In the genomic region with DNA sequence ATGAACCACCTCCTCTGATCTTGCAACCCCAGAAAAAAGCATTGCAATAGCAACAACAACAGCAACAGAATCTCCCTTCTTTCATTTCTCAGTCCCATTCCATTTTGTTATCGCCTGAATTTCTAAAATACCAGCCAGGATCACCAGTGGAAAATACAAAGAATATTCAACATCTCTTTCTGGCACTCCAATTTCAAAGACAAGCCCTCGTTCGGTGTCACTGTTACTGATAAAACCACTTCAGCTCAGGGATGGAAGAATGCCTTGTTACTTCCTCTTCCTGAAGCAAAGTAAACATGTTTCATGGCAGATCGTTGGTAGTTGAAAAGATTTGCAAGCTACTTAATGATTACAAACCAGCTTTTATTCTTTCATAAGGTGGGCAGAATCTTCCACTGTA, we compare ENCODE assay signal across 26 cellular contexts.
DNase-seq lines count a peak whose midpoint lies in the region; ATAC-seq, FAIRE-seq and TF ChIP-seq lines count a peak whose summit lies in the region.
"Had no signal": no experiment of that assay in that cellular context is flagged by ENCODE, and none has a peak within 500 bp of the region (broad histone marks: within the 10 kb centered on the region; RNA-seq: fewer than 3 reads in every experiment).

No MANE protein-coding gene starts in this region.

- H3K36me3 ChIP-seq in HepG2 (replicated peaks in 1 of 2; ENCODE audit: control insufficient read depth in 1 of 2, insufficient read depth in 2 of 2, low read length in 2 of 2) = no peaks in the 10 kb centered on the region
- no peaks in the 10 kb centered on the region for H3K36me3 ChIP-seq in right lobe of liver
- no peaks in the 10 kb centered on the region for H3K36me3 ChIP-seq in smooth muscle cell (ENCODE audit: low read depth)
- H3K36me3 ChIP-seq in vagina = no peaks in the 10 kb centered on the region
- H3K36me3 ChIP-seq: BE2C, SJSA1 had no signal

- no peaks in the 10 kb centered on the region for H3K36me3 Mint-ChIP-seq in stimulated activated effector memory CD8-positive, alpha-beta T cell treated with anti-CD3 and anti-CD28 coated beads, Interleukin-12 subunit alpha, Interleukin-12 subunit beta, amount 100 ng/mL, for 72 hours
- H3K36me3 Mint-ChIP-seq: CD14-positive monocyte; CD8-positive, alpha-beta memory T cell had no signal

- TF ChIP-seq POLR2A in HepG2 (IDR thresholded peaks at IDR 0.05; ENCODE audit: insufficient read depth in 1 of 2, low read depth in 2 of 2, low read length in 2 of 2) (no peak), right lobe of liver (IDR thresholded peaks at IDR 0.05) (no peak), vagina (IDR thresholded peaks at IDR 0.05) (no peak)

- H2AFZ ChIP-seq in HepG2 (ENCODE audit: low read length) (no peak overlapping the region), smooth muscle cell (ENCODE audit: low read depth) (peak overlapping the region; percentile 10)
- H2AFZ ChIP-seq: GM23248 had no signal

- CTCF ChIA-PET in HepG2 (lab: Yijun Ruan, JAX; ENCODE audit: low intra/inter-chr PET ratio, low total read pairs) = interaction anchor here (1.3 kb wide), 1 partner anchor 10 kb away, joined by 3 read pairs; no protein-coding TSS in a partner anchor

- H4K20me1 ChIP-seq in HepG2 (ENCODE audit: insufficient read depth, low read length) = no peaks in the 10 kb centered on the region
- no peaks in the 10 kb centered on the region for H4K20me1 ChIP-seq in smooth muscle cell (ENCODE audit: low read depth)

- peak; percentile 55 for FAIRE-seq in HepG2 (lab: Jason Lieb, UNC)
- FAIRE-seq: GM18507 had no signal

- H3K4me3 ChIP-seq in HepG2 (replicated peaks in 1 of 3; ENCODE audit: insufficient read depth in 1 of 3, low read depth in 2 of 3, low read length in 3 of 3) = no peak overlapping the region
- H3K4me3 ChIP-seq in right lobe of liver = no peak overlapping the region
- H3K4me3 ChIP-seq in smooth muscle cell = no peak overlapping the region
- H3K4me3 ChIP-seq in vagina = no peak overlapping the region
- H3K4me3 ChIP-seq: GM23248, SJSA1 had no signal

- no peaks in the 10 kb centered on the region for H3K4me1 Mint-ChIP-seq in stimulated activated effector memory CD8-positive, alpha-beta T cell treated with anti-CD3 and anti-CD28 coated beads, Interleukin-12 subunit alpha, Interleukin-12 subunit beta, amount 100 ng/mL, for 72 hours
- H3K4me1 Mint-ChIP-seq: CD14-positive monocyte; CD8-positive, alpha-beta memory T cell had no signal

- H3K4me3 Mint-ChIP-seq in stimulated activated effector memory CD8-positive, alpha-beta T cell treated with anti-CD3 and anti-CD28 coated beads, Interleukin-12 subunit alpha, Interleukin-12 subunit beta, amount 100 ng/mL, for 72 hours = no peak overlapping the region
- H3K4me3 Mint-ChIP-seq: CD14-positive monocyte; CD8-positive, alpha-beta memory T cell had no signal

- no peaks in the 10 kb centered on the region for H3K9me3 ChIP-seq in HepG2 (ENCODE audit: low read length)
- no peaks in the 10 kb centered on the region for H3K9me3 ChIP-seq in right lobe of liver
- no peaks in the 10 kb centered on the region for H3K9me3 ChIP-seq in smooth muscle cell (replicated peaks; ENCODE audit: low read depth)
- H3K9me3 ChIP-seq in vagina = no peaks in the 10 kb centered on the region
- H3K9me3 ChIP-seq: BE2C, SJSA1 had no signal

- no peak overlapping the region for H3K27ac Mint-ChIP-seq in stimulated activated effector memory CD8-positive, alpha-beta T cell treated with anti-CD3 and anti-CD28 coated beads, Interleukin-12 subunit alpha, Interleukin-12 subunit beta, amount 100 ng/mL, for 72 hours
- H3K27ac Mint-ChIP-seq: CD14-positive monocyte; CD8-positive, alpha-beta memory T cell had no signal

- in situ Hi-C loops in HepG2 (cut with HindIII; ENCODE audit: extremely low pct_ligation_motif_present, low pct_unique_long_range_greater_than_20kb) = no loop called here

- 0 out of 2 replicates have a peak overlapping the region, but pooled peaks have one; percentile 0 for H3K9ac ChIP-seq in HepG2 (ENCODE audit: insufficient read depth, low read depth, low read length)
- no peak overlapping the region for H3K9ac ChIP-seq in smooth muscle cell (ENCODE audit: low read depth)
- H3K9ac ChIP-seq: GM23248 had no signal

- H3K9me3 Mint-ChIP-seq in stimulated activated effector memory CD8-positive, alpha-beta T cell treated with anti-CD3 and anti-CD28 coated beads, Interleukin-12 subunit alpha, Interleukin-12 subunit beta, amount 100 ng/mL, for 72 hours = peaks cover 16% of the 10 kb centered on the region
- H3K9me3 Mint-ChIP-seq: CD14-positive monocyte had no signal

- H3K27me3 ChIP-seq in HepG2 (ENCODE audit: control insufficient read depth in 1 of 2, insufficient read depth in 2 of 2, low read length in 2 of 2) (no peaks in the 10 kb centered on the region), right lobe of liver (no peaks in the 10 kb centered on the region), smooth muscle cell (ENCODE audit: low read depth) (no peaks in the 10 kb centered on the region), vagina (no peaks in the 10 kb centered on the region)
- H3K27me3 ChIP-seq: SJSA1 had no signal

- H3K4me1 ChIP-seq in HepG2 (ENCODE audit: insufficient read depth, low read length) = peaks cover 43% of the 10 kb centered on the region
- H3K4me1 ChIP-seq in right lobe of liver = no peaks in the 10 kb centered on the region
- no peaks in the 10 kb centered on the region for H3K4me1 ChIP-seq in smooth muscle cell (ENCODE audit: low read depth)
- no peaks in the 10 kb centered on the region for H3K4me1 ChIP-seq in vagina
- H3K4me1 ChIP-seq: BE2C, SJSA1 had no signal

- TF ChIP-seq EP300 in HepG2 (IDR thresholded peaks at IDR 0.05; ENCODE audit: low read depth in 2 of 2, low read length in 2 of 2) (peak in 1 of 2 experiments; percentile 58; a peak in 2 of 4 replicates), HepG2 (CRISPR knock-in tag; IDR thresholded peaks at IDR 0.05; ENCODE audit: borderline replicate concordance) (no peak)

- H3K79me2 ChIP-seq in HepG2 (ENCODE audit: insufficient read depth, low read length) (no peaks in the 10 kb centered on the region), smooth muscle cell (ENCODE audit: low read depth) (no peaks in the 10 kb centered on the region)

- POLR2A ChIA-PET in HepG2 (lab: Yijun Ruan, JAX) = no interaction called here

- ATAC-seq in HepG2 = peak; percentile 54
- ATAC-seq in right lobe of liver = no peak
- ATAC-seq in GM19463 (IDR thresholded peaks at IDR 0.05; ENCODE audit: unreplicated experiment) = no peak
- no peak for ATAC-seq in stimulated activated effector memory CD8-positive, alpha-beta T cell treated with anti-CD3 and anti-CD28 coated beads, Interleukin-12 subunit alpha, Interleukin-12 subunit beta, amount 100 ng/mL, for 72 hours

- H3K4me2 ChIP-seq in HepG2 (ENCODE audit: low read depth, low read length) = peak overlapping the region; percentile 30
- H3K4me2 ChIP-seq in smooth muscle cell = no peak overlapping the region

- no peaks in the 10 kb centered on the region for H3F3A ChIP-seq in smooth muscle cell (ENCODE audit: low read depth)

- intact Hi-C loops in HepG2 (cut with micrococcal nuclease; ENCODE audit: unreplicated experiment) = no loop called here
- intact Hi-C loops in right lobe of liver (cut with DNase I) = no loop called here
- intact Hi-C loops in vagina (cut with DNase I) = no loop called here

- 3% methylated on average over 4 of the region's 4 CpGs for WGBS in HepG2 (ENCODE audit: low lambda C conversion rate)
- 22% methylated on average over 4 of the region's 4 CpGs for WGBS in right lobe of liver (ENCODE audit: insufficient coverage, low coverage, low lambda C conversion rate, missing lambda C conversion rate)
- WGBS in smooth muscle cell (ENCODE audit: low lambda C conversion rate) = 52% methylated on average over 4 of the region's 4 CpGs

- H3K27ac ChIP-seq in HepG2 (ENCODE audit: extremely low read length, insufficient read depth, low read length) = peak overlapping the region; percentile 14
- H3K27ac ChIP-seq in right lobe of liver = no peak overlapping the region
- H3K27ac ChIP-seq in smooth muscle cell (ENCODE audit: low read depth) = no peak overlapping the region
- no peak overlapping the region for H3K27ac ChIP-seq in vagina
- H3K27ac ChIP-seq: GM23248, SJSA1 had no signal

- BruUV-seq in HepG2 (replicated peaks; lab: Mats Ljungman, UMichigan) = no TSS peak

- TF ChIP-seq CTCF in HepG2 (CRISPR knock-in tag; IDR thresholded peaks at IDR 0.05) (no peak), right lobe of liver (IDR thresholded peaks at IDR 0.05) (no peak), smooth muscle cell (IDR thresholded peaks at IDR 0.05; ENCODE audit: borderline replicate concordance, insufficient read depth, poor library complexity, severe bottlenecking) (no peak), vagina (IDR thresholded peaks at IDR 0.05) (no peak)

- TF ChIP-seq RAD21 in HepG2 (CRISPR knock-in tag; IDR thresholded peaks at IDR 0.05) = no peak

- peak; percentile 64 for DNase-seq in HepG2 (ENCODE audit: low spot score)
- DNase-seq in right lobe of liver = no peak
- DNase-seq in NCI-H2029 (lab: John Stamatoyannopoulos, UW) = peak; percentile 22
- peak; percentile 59 for DNase-seq in NCI-H510A treated with DMSO at 0.1 percent for 48 hours (lab: John Stamatoyannopoulos, UW)
- DNase-seq in smooth muscle cell (lab: John Stamatoyannopoulos, UW; ENCODE audit: unreplicated experiment) = no peak
- no peak for DNase-seq in stimulated activated effector memory CD8-positive, alpha-beta T cell treated with anti-CD3 and anti-CD28 coated beads, Interleukin-12 subunit alpha, Interleukin-12 subunit beta, amount 100 ng/mL, for 72 hours (ENCODE audit: low spot score in 2 of 2)
- no peak for DNase-seq in vagina (ENCODE audit: extremely low spot score in 2 of 2)
- DNase-seq: BE2C; CD8-positive, alpha-beta memory T cell; DMS 273 treated with DMSO at 0.1 percent for 48 hours; GM23248; H7; KBM-7; MM.1S; NCI-H1092; NCI-H1436 treated with DMSO at 0.1 percent for 48 hours; NCI-H187 treated with DMSO at 0.1 percent for 48 hours; NCI-H2171 treated with DMSO at 0.1 percent for 48 hours; NCI-H345; NCI-H524 treated with DMSO at 0.1 percent for 48 hours; Right ventricle myocardium superior; RPMI8226 had no signal

TF ChIP-seq in HepG2, 621 proteins besides CTCF, POLR2A, EP300 and RAD21 (continues in another document):
- no peak for TF ChIP-seq ZNF570 (CRISPR knock-in tag; IDR thresholded peaks at IDR 0.05; ENCODE audit: borderline replicate concordance)
- peak; percentile 95 for TF ChIP-seq FOXA3 (CRISPR knock-in tag; IDR thresholded peaks at IDR 0.05)
- peak; percentile 41; the same call in 1 of the 2 replicates for TF ChIP-seq FOXK1 (CRISPR knock-in tag; IDR thresholded peaks at IDR 0.05; ENCODE audit: borderline replicate concordance, low read depth)
- 0 out of 2 replicates have a peak, but pooled peaks have one; percentile 41 for TF ChIP-seq RORA (CRISPR knock-in tag; IDR thresholded peaks at IDR 0.05)
- TF ChIP-seq ZNF282 (IDR thresholded peaks at IDR 0.05; ENCODE audit: partially characterized antibody) = no peak

Comparison
In these comparisons a context has a peak if more than half of its experiments do, and no peak if none do; other contexts are left out.
1. DNase-seq: peak in HepG2 (single experiment), NCI-H2029 (single experiment) and NCI-H510A treated with DMSO at 0.1 percent for 48 hours (single experiment); none in right lobe of liver (0 of 3), smooth muscle cell (single experiment), stimulated activated effector memory CD8-positive, alpha-beta T cell treated with anti-CD3 and anti-CD28 coated beads, Interleukin-12 subunit alpha, Interleukin-12 subunit beta, amount 100 ng/mL, for 72 hours (0 of 2) and vagina (0 of 2).